ENCODE assay signal across 18 cellular contexts in genomic region chr16:9612267-9612666, GRCh38.
DNase-seq lines count a peak whose midpoint lies in the region; ATAC-seq and TF ChIP-seq lines count a peak whose summit lies in the region.
"Had no signal": no experiment of that assay in that cellular context is flagged by ENCODE, and none has a peak within 500 bp of the region (broad histone marks: within the 10 kb centered on the region; RNA-seq: fewer than 3 reads in every experiment).

No MANE protein-coding gene starts in this region.

- intact Hi-C loops in A673 (cut with micrococcal nuclease; ENCODE audit: unreplicated experiment), result no loop called here

- H3K4me3 ChIP-seq in A673 (ENCODE audit: low read depth, low read length, poor library complexity, severe bottlenecking) (no peak overlapping the region), MG63 (no peak overlapping the region), choroid plexus epithelial cell (ENCODE audit: low read depth, low read length) (no peak overlapping the region), mesendoderm (ENCODE audit: low read length) (no peak overlapping the region)

- H3K4me1 Mint-ChIP-seq in stimulated activated memory B cell treated with anti-CD40 and anti-IgM and Interleukin-4, amounts not matched to agents 10 μg/mL and 1 μg/mL and 100 μg/mL, for 72 hours, result no peaks in the 10 kb centered on the region
- H3K4me1 Mint-ChIP-seq: CD4-positive, alpha-beta memory T cell had no signal

- CTCF ChIA-PET in A673 (lab: Charles Lee), result no interaction called here

- no peak overlapping the region for H4K8ac ChIP-seq in mesendoderm (ENCODE audit: low read depth, low read length)

- H3K27ac ChIP-seq in A673 (ENCODE audit: low read depth, low read length, poor library complexity, severe bottlenecking) (no peak overlapping the region), mesendoderm (ENCODE audit: low read depth, low read length) (no peak overlapping the region)

- TF ChIP-seq CTCF in A673 (conservative IDR thresholded peaks at IDR 0.05; ENCODE audit: low read depth, low read length) (no peak), choroid plexus epithelial cell (conservative IDR thresholded peaks at IDR 0.05; ENCODE audit: low read depth, low read length) (no peak)

- no peaks in the 10 kb centered on the region for H3K79me2 ChIP-seq in mesendoderm (ENCODE audit: control insufficient read depth, insufficient read depth, low read length)

- no peak overlapping the region for H3K56ac ChIP-seq in mesendoderm (ENCODE audit: low read length)

- H3K36me3 Mint-ChIP-seq in stimulated activated memory B cell treated with anti-CD40 and anti-IgM and Interleukin-4, amounts not matched to agents 10 μg/mL and 1 μg/mL and 100 μg/mL, for 72 hours, result no peaks in the 10 kb centered on the region
- H3K36me3 Mint-ChIP-seq: CD4-positive, alpha-beta memory T cell had no signal

- WGBS in mesendoderm (ENCODE audit: extremely low coverage, insufficient coverage, low lambda C conversion rate), result no CpG with 5 or more reads among the region's 7 CpGs

- no peak overlapping the region for H3K4ac ChIP-seq in mesendoderm (ENCODE audit: low read depth, low read length)

- no peak overlapping the region for H2BK5ac ChIP-seq in mesendoderm (ENCODE audit: low read length)

- POLR2A ChIA-PET in A673 (lab: Charles Lee; ENCODE audit: low non-redundant PET), result no interaction called here

- no peak overlapping the region for H3K18ac ChIP-seq in mesendoderm (ENCODE audit: low read length)

- no TSS peak for BruUV-seq in A673 (replicated peaks; lab: Mats Ljungman, UMichigan)

- H3K9me3 ChIP-seq in A673 (ENCODE audit: low read depth, low read length, poor library complexity, severe bottlenecking), result no peaks in the 10 kb centered on the region
- no peaks in the 10 kb centered on the region for H3K9me3 ChIP-seq in MG63

- H3K79me1 ChIP-seq in mesendoderm (ENCODE audit: low read length), result no peaks in the 10 kb centered on the region

- H3K9ac ChIP-seq in mesendoderm (ENCODE audit: low read length), result no peak overlapping the region

- no peaks in the 10 kb centered on the region for H3K36me3 ChIP-seq in A673 (ENCODE audit: insufficient read depth, low read length, poor library complexity, severe bottlenecking)
- H3K36me3 ChIP-seq in MG63, result no peaks in the 10 kb centered on the region
- H3K36me3 ChIP-seq in mesendoderm (ENCODE audit: control insufficient read depth, insufficient read depth, low read length), result no peaks in the 10 kb centered on the region

- no peak overlapping the region for H3K27ac Mint-ChIP-seq in stimulated activated memory B cell treated with anti-CD40 and anti-IgM and Interleukin-4, amounts not matched to agents 10 μg/mL and 1 μg/mL and 100 μg/mL, for 72 hours
- H3K27ac Mint-ChIP-seq: CD4-positive, alpha-beta memory T cell had no signal

- H4K5ac ChIP-seq in mesendoderm (ENCODE audit: low read length), result no peak overlapping the region

- DNase-seq in A673 (ENCODE audit: low spot score), result peak; percentile 9
- DNase-seq in MG63, result peak; percentile 18
- peak; percentile 0 for DNase-seq in choroid plexus epithelial cell (ENCODE audit: low read depth)
- peak; percentile 55 for DNase-seq in mesendoderm
- DNase-seq in OCI-M1 (lab: John Stamatoyannopoulos, UW), result no peak
- DNase-seq in NAMALWA (ENCODE audit: low spot score), result no peak
- DNase-seq: 8988T; Calu3; CD4-positive, alpha-beta memory T cell; DMS53; HCEC 1CT; KG1; NCI-H1092 treated with DMSO at 0.1 percent for 48 hours; NCI-H226; NCI-H524 treated with DMSO at 0.1 percent for 48 hours; SHP77 had no signal

- H2AK5ac ChIP-seq in mesendoderm (ENCODE audit: low read length), result no peak overlapping the region

- no peak overlapping the region for H2BK120ac ChIP-seq in mesendoderm (ENCODE audit: low read depth, low read length)

- H3K27me3 Mint-ChIP-seq in stimulated activated memory B cell treated with anti-CD40 and anti-IgM and Interleukin-4, amounts not matched to agents 10 μg/mL and 1 μg/mL and 100 μg/mL, for 72 hours, result peaks cover 17% of the 10 kb centered on the region
- H3K27me3 Mint-ChIP-seq: CD4-positive, alpha-beta memory T cell had no signal

- H3K9me3 Mint-ChIP-seq in stimulated activated memory B cell treated with anti-CD40 and anti-IgM and Interleukin-4, amounts not matched to agents 10 μg/mL and 1 μg/mL and 100 μg/mL, for 72 hours, result no peaks in the 10 kb centered on the region

- no peak overlapping the region for H3K23ac ChIP-seq in mesendoderm (ENCODE audit: low read length)

- H3K4me3 Mint-ChIP-seq in stimulated activated memory B cell treated with anti-CD40 and anti-IgM and Interleukin-4, amounts not matched to agents 10 μg/mL and 1 μg/mL and 100 μg/mL, for 72 hours, result no peak overlapping the region
- H3K4me3 Mint-ChIP-seq: CD4-positive, alpha-beta memory T cell had no signal

- ATAC-seq in stimulated activated memory B cell treated with anti-CD40 and anti-IgM and Interleukin-4, amounts not matched to agents 10 μg/mL and 1 μg/mL and 100 μg/mL, for 72 hours, result no peak
- no peak for ATAC-seq in HG03108 (IDR thresholded peaks at IDR 0.05; ENCODE audit: unreplicated experiment)

- H3K4me2 ChIP-seq in mesendoderm (ENCODE audit: low read length), result no peak overlapping the region

- H2BK15ac ChIP-seq in mesendoderm (replicated peaks; ENCODE audit: low read depth), result no peak overlapping the region

- H3K27me3 ChIP-seq in A673 (replicated peaks; ENCODE audit: insufficient read depth, low read depth, low read length, poor library complexity) (no peaks in the 10 kb centered on the region), MG63 (no peaks in the 10 kb centered on the region), mesendoderm (ENCODE audit: insufficient read depth, low read length, poor library complexity) (no peaks in the 10 kb centered on the region)

- H3K4me1 ChIP-seq in A673 (ENCODE audit: insufficient read depth, low read length, poor library complexity, severe bottlenecking) (no peaks in the 10 kb centered on the region), mesendoderm (ENCODE audit: control insufficient read depth, low read depth, low read length) (peaks cover 4% of the 10 kb centered on the region)

Comparison
In these comparisons a context has a peak if more than half of its experiments do, and no peak if none do; other contexts are left out.
1. DNase-seq: peak in A673 (single experiment), MG63 (single experiment), choroid plexus epithelial cell (single experiment) and mesendoderm (single experiment); none in OCI-M1 (single experiment) and NAMALWA (single experiment).